9 cellular contexts compared by ENCODE assay signal in genomic region chrX:135112096-135112729, GRCh38. TPM values are rescaled to one million over a fixed set of nuclear protein-coding genes. Genes with fewer than 3 reads are reported as not detected.
DNase-seq lines count a peak whose midpoint lies in the region; ATAC-seq, FAIRE-seq and TF ChIP-seq lines count a peak whose summit lies in the region.
"Had no signal": no experiment of that assay in that cellular context is flagged by ENCODE, and none has a peak within 500 bp of the region (broad histone marks: within the 10 kb centered on the region; RNA-seq: fewer than 3 reads in every experiment).

No MANE protein-coding gene starts in this region.

- peaks cover 15% of the 10 kb centered on the region for H3K27me3 Mint-ChIP-seq in activated CD4-positive, alpha-beta T cell treated with anti-CD3 and anti-CD28 coated beads for 36 hours

- H3K79me2 ChIP-seq in K562 (ENCODE audit: control insufficient read depth, insufficient read depth, low read length) = no peaks in the 10 kb centered on the region

- in situ Hi-C loops in K562 (cut with MboI) = loop anchor here (25.0 kb wide), 1 partner anchor 100 kb away; no protein-coding TSS in a partner anchor

- DNase-seq in activated CD4-positive, alpha-beta T cell treated with anti-CD3 and anti-CD28 coated beads for 36 hours = peak; percentile 42
- DNase-seq in activated CD4-positive, alpha-beta T cell treated with anti-CD3 and anti-CD28 coated beads for 1 hour = no peak
- peak; percentile 3 for DNase-seq in HCEC 1CT
- peak; percentile 22 for DNase-seq in RPMI8226
- peak in 3 of 4 experiments; percentile 10 to 41 (median 22) for DNase-seq in K562 (ENCODE audit: extremely low read depth in 1 of 4, low spot score in 3 of 4)
- peak; percentile 32 for DNase-seq in medulla oblongata (ENCODE audit: extremely low spot score)

- peak; percentile 65 to 72 (median 71) for TF ChIP-seq CTCF in K562 (IDR thresholded peaks at IDR 0.05 in 2 of 3, conservative IDR thresholded peaks at IDR 0.05 in 1 of 3; ENCODE audit: insufficient read depth in 2 of 3, low read depth in 1 of 3, low read length in 3 of 3)

- H3K9me1 ChIP-seq in K562 (ENCODE audit: control insufficient read depth, insufficient read depth, low read length) = no peaks in the 10 kb centered on the region

- H2AFZ ChIP-seq in K562 (ENCODE audit: low read depth, low read length) = peak overlapping the region; percentile 39; the same call in 1 of the 2 replicates

- ATAC-seq in activated CD4-positive, alpha-beta T cell treated with anti-CD3 and anti-CD28 coated beads for 36 hours = peak; percentile 54
- ATAC-seq in K562 = peak; percentile 84
- no peak for ATAC-seq in HG03095 (IDR thresholded peaks at IDR 0.05; ENCODE audit: unreplicated experiment)
- no peak for ATAC-seq in HG03460 (IDR thresholded peaks at IDR 0.05; ENCODE audit: unreplicated experiment)

- no peak overlapping the region for H3K27ac ChIP-seq in K562 (ENCODE audit: extremely low read depth, low read depth, low read length)

- no peaks in the 10 kb centered on the region for H3K36me3 Mint-ChIP-seq in activated CD4-positive, alpha-beta T cell treated with anti-CD3 and anti-CD28 coated beads for 36 hours (ENCODE audit: low read depth)

- intact Hi-C loops in activated CD4-positive, alpha-beta T cell treated with anti-CD3 and anti-CD28 coated beads for 36 hours (cut with DNase I, micrococcal nuclease) = no loop called here
- intact Hi-C loops in K562 (cut with micrococcal nuclease) = no loop called here

- BruUV-seq in K562 (replicated peaks; lab: Mats Ljungman, UMichigan) = no TSS peak

- H3K9me3 ChIP-seq in K562 (replicated peaks; ENCODE audit: control insufficient read depth, insufficient read depth, low read depth, low read length) = no peaks in the 10 kb centered on the region

- H3K4me1 ChIP-seq in K562 (replicated peaks in 1 of 2; ENCODE audit: control insufficient read depth in 2 of 2, insufficient read depth in 2 of 2, low read length in 2 of 2) = no peaks in the 10 kb centered on the region

- no peaks in the 10 kb centered on the region for H3K4me1 Mint-ChIP-seq in activated CD4-positive, alpha-beta T cell treated with anti-CD3 and anti-CD28 coated beads for 36 hours

- H3K27me3 ChIP-seq in K562 (ENCODE audit: control insufficient read depth in 2 of 2, insufficient read depth in 2 of 2, low read length in 2 of 2) = no peaks in the 10 kb centered on the region

- no peaks in the 10 kb centered on the region for H3K9me3 Mint-ChIP-seq in activated CD4-positive, alpha-beta T cell treated with anti-CD3 and anti-CD28 coated beads for 36 hours (ENCODE audit: low read depth)
- H3K9me3 Mint-ChIP-seq: dendritic cell treated with granulocyte-macrophage colony-stimulating factor and Interleukin-4, amounts not matched to agents 40 ng/mL and 50 ng/mL, for 4 days had no signal

- H3K4me3 ChIP-seq in K562 = no peak overlapping the region

- CTCF ChIA-PET in activated CD4-positive, alpha-beta T cell treated with anti-CD3 and anti-CD28 coated beads for 36 hours (lab: Charles Lee) = interaction anchor here (0.6 to 1.3 kb wide), 9 partner anchors 9 to 522 kb away, joined by 3 to 6 read pairs (median 3); no protein-coding TSS in a partner anchor
- CTCF ChIA-PET in K562 (lab: Yijun Ruan, JAX; ENCODE audit: low intra/inter-chr PET ratio) = no interaction called here

- POLR2A ChIA-PET in activated CD4-positive, alpha-beta T cell treated with anti-CD3 and anti-CD28 coated beads for 36 hours (lab: Charles Lee) = no interaction called here
- POLR2A ChIA-PET in K562 (lab: Yijun Ruan, JAX) = interaction anchor here (0.7 to 0.9 kb wide), 2 partner anchors 31 to 112 kb away, joined by 3 to 4 read pairs; no protein-coding TSS in a partner anchor

- H3K36me3 ChIP-seq in K562 (ENCODE audit: control insufficient read depth, insufficient read depth, low read length) = no peaks in the 10 kb centered on the region

- 0% methylated on average over 4 of the region's 5 CpGs for WGBS in K562 (ENCODE audit: insufficient coverage, low coverage, missing lambda C conversion rate)

- no peak overlapping the region for H3K9ac ChIP-seq in K562 (ENCODE audit: insufficient read depth in 1 of 2, low read depth in 2 of 2, low read length in 2 of 2)

- peak in 1 of 2 experiments; percentile 58; a peak in 2 of 4 replicates for TF ChIP-seq RAD21 in K562 (CRISPR knock-in tag; conservative IDR thresholded peaks at IDR 0.05 in 1 of 2, IDR thresholded peaks at IDR 0.05 in 1 of 2)

- TF ChIP-seq EP300 in K562 (IDR thresholded peaks at IDR 0.05; ENCODE audit: low read length) = no peak

- FAIRE-seq in K562 (lab: Jason Lieb, UNC) = peak; percentile 84

- H4K20me1 ChIP-seq in K562 (replicated peaks; ENCODE audit: control insufficient read depth, insufficient read depth, low read length) = no peaks in the 10 kb centered on the region

- TF ChIP-seq POLR2A in K562 (conservative IDR thresholded peaks at IDR 0.05) = no peak

- no peak overlapping the region for H3K4me3 Mint-ChIP-seq in activated CD4-positive, alpha-beta T cell treated with anti-CD3 and anti-CD28 coated beads for 36 hours
- H3K4me3 Mint-ChIP-seq: dendritic cell treated with granulocyte-macrophage colony-stimulating factor and Interleukin-4, amounts not matched to agents 40 ng/mL and 50 ng/mL, for 4 days had no signal

- no peak overlapping the region for H3K4me2 ChIP-seq in K562 (ENCODE audit: insufficient read depth, low read length)

- no peak overlapping the region for H3K27ac Mint-ChIP-seq in activated CD4-positive, alpha-beta T cell treated with anti-CD3 and anti-CD28 coated beads for 36 hours
- H3K27ac Mint-ChIP-seq: dendritic cell treated with granulocyte-macrophage colony-stimulating factor and Interleukin-4, amounts not matched to agents 40 ng/mL and 50 ng/mL, for 4 days had no signal

RNA-seq across cellular contexts. Expression of gene ETDB, which starts 8.1 kb away (rescaled TPM):
- not detected for total RNA-seq in activated CD4-positive, alpha-beta T cell treated with anti-CD3 and anti-CD28 coated beads for 36 hours
- not detected in 2 replicates for total RNA-seq in K562 (2011; cell fraction: chromatin; rRNA removed; ENCODE audit: low replicate concordance)
- not detected in 2 replicates for total RNA-seq in K562 (2011; cell fraction: nucleolus; rRNA removed)
- not detected in 2 replicates for total RNA-seq in K562 (2011; cell fraction: nucleoplasm; rRNA removed)
- total RNA-seq in K562 (2014; rRNA removed) (not detected in 2 replicates), K562 (2014; rRNA removed; fragmentation: Illumina TruSeq; extraction: Trizol) (not detected in 2 replicates), K562 (2015; rRNA removed; fragmentation: Illumina TruSeq; extraction: Trizol) (not detected in 2 replicates), K562 (2021) (not detected in 2 replicates)
- polyA plus RNA-seq in K562 (2011; rRNA removed) (not detected in 2 replicates), K562 (2014; fragmentation: Illumina TruSeq; extraction: Trizol) (not detected in 2 replicates), K562 (2014; fragmentation: Nextera tagmentation; extraction: Ambion mirVana) (not detected), K562 (2014; rRNA removed) (not detected in 2 replicates)
- not detected in 2 replicates for polyA plus RNA-seq in K562 (2011; cell fraction: cytosol; rRNA removed)
- polyA plus RNA-seq in K562 (2011; cell fraction: nucleus; rRNA removed) = not detected in 2 replicates
- polyA plus RNA-seq in K562 (2012) = not detected in 2 replicates
- not detected in 2 replicates for polyA minus RNA-seq in K562 (2011; rRNA and poly(A)+ RNA removed)
- polyA minus RNA-seq in K562 (2011; cell fraction: cytosol; rRNA and poly(A)+ RNA removed) = not detected in 2 replicates
- polyA minus RNA-seq in K562 (2011; cell fraction: nucleus; rRNA and poly(A)+ RNA removed) = not detected in 2 replicates

RNA-seq across cellular contexts. Expression of gene SMIM10L2B, which starts 13.7 kb away (rescaled TPM):
- under 1 TPM; 0.14 to 0.23 TPM for total RNA-seq in activated CD4-positive, alpha-beta T cell treated with anti-CD3 and anti-CD28 coated beads for 36 hours
- 0.86 and 1.6 TPM in 2 replicates for total RNA-seq in K562 (2011; cell fraction: chromatin; rRNA removed; ENCODE audit: low replicate concordance)
- total RNA-seq in K562 (2011; cell fraction: nucleolus; rRNA removed) = 2.2 TPM in 2 replicates
- total RNA-seq in K562 (2011; cell fraction: nucleoplasm; rRNA removed) = 1.5 and 1.6 TPM in 2 replicates
- total RNA-seq in K562 (2014; rRNA removed) (0.16 and 0.64 TPM in 2 replicates), K562 (2014; rRNA removed; fragmentation: Illumina TruSeq; extraction: Trizol) (0.13 and 0.18 TPM in 2 replicates), K562 (2015; rRNA removed; fragmentation: Illumina TruSeq; extraction: Trizol) (0.18 and 0.19 TPM in 2 replicates), K562 (2021) (0.22 and 0.47 TPM in 2 replicates)
- polyA plus RNA-seq in K562 (2011; rRNA removed) (0.04 and 0.11 TPM in 2 replicates), K562 (2014; fragmentation: Illumina TruSeq; extraction: Trizol) (0.27 and 0.30 TPM in 2 replicates), K562 (2014; fragmentation: Nextera tagmentation; extraction: Ambion mirVana) (under 1 TPM in 1 of 2 experiments, not detected in 1; 0.03 TPM), K562 (2014; rRNA removed) (0.20 and 0.38 TPM in 2 replicates)
- polyA plus RNA-seq in K562 (2011; cell fraction: cytosol; rRNA removed) = 0.07 and 0.09 TPM in 2 replicates
- 0.32 and 0.44 TPM in 2 replicates for polyA plus RNA-seq in K562 (2011; cell fraction: nucleus; rRNA removed)
- 0.12 and 0.22 TPM in 2 replicates for polyA plus RNA-seq in K562 (2012)
- polyA minus RNA-seq in K562 (2011; rRNA and poly(A)+ RNA removed) = 0.42 and 0.45 TPM in 2 replicates
- polyA minus RNA-seq in K562 (2011; cell fraction: cytosol; rRNA and poly(A)+ RNA removed) = not detected in 2 replicates
- 1.6 and 3.1 TPM in 2 replicates for polyA minus RNA-seq in K562 (2011; cell fraction: nucleus; rRNA and poly(A)+ RNA removed)

RNA-seq across cellular contexts. Expression of gene CT55, which starts 59.0 kb away (rescaled TPM):
- total RNA-seq in activated CD4-positive, alpha-beta T cell treated with anti-CD3 and anti-CD28 coated beads for 36 hours = not detected
- total RNA-seq in K562 (2011; cell fraction: chromatin; rRNA removed; ENCODE audit: low replicate concordance) = 40.5 and 50.9 TPM in 2 replicates
- total RNA-seq in K562 (2011; cell fraction: nucleolus; rRNA removed) = 48.9 and 50.3 TPM in 2 replicates
- total RNA-seq in K562 (2011; cell fraction: nucleoplasm; rRNA removed) = 55.7 and 58.1 TPM in 2 replicates
- total RNA-seq in K562 (2014; rRNA removed) (65.5 and 66.5 TPM in 2 replicates), K562 (2014; rRNA removed; fragmentation: Illumina TruSeq; extraction: Trizol) (73.2 and 75.8 TPM in 2 replicates), K562 (2015; rRNA removed; fragmentation: Illumina TruSeq; extraction: Trizol) (72.9 and 79.0 TPM in 2 replicates), K562 (2021) (50.9 and 52.8 TPM in 2 replicates)
- polyA plus RNA-seq in K562 (2011; rRNA removed) (23.1 and 48.5 TPM in 2 replicates), K562 (2014; fragmentation: Illumina TruSeq; extraction: Trizol) (58.5 and 68.5 TPM in 2 replicates), K562 (2014; fragmentation: Nextera tagmentation; extraction: Ambion mirVana) (10 to 100 TPM; 77.8 to 98.9 TPM), K562 (2014; rRNA removed) (73.8 and 82.3 TPM in 2 replicates)
- 18.9 TPM in 2 replicates for polyA plus RNA-seq in K562 (2011; cell fraction: cytosol; rRNA removed)
- polyA plus RNA-seq in K562 (2011; cell fraction: nucleus; rRNA removed) = 16.8 and 17.3 TPM in 2 replicates
- 44.2 and 50.5 TPM in 2 replicates for polyA plus RNA-seq in K562 (2012)
- polyA minus RNA-seq in K562 (2011; rRNA and poly(A)+ RNA removed) = 32.4 and 62.8 TPM in 2 replicates
- 8.8 and 18.2 TPM in 2 replicates for polyA minus RNA-seq in K562 (2011; cell fraction: cytosol; rRNA and poly(A)+ RNA removed)
- 10.8 and 12.7 TPM in 2 replicates for polyA minus RNA-seq in K562 (2011; cell fraction: nucleus; rRNA and poly(A)+ RNA removed)

Comparison
In these comparisons a context has a peak if more than half of its experiments do, and no peak if none do; other contexts are left out.
1. ATAC-seq: peak in activated CD4-positive, alpha-beta T cell treated with anti-CD3 and anti-CD28 coated beads for 36 hours (single experiment) and K562 (single experiment); none in HG03095 (single experiment) and HG03460 (single experiment).
2. RNA of gene CT55, which starts 59.0 kb away (total RNA-seq): 40.5 to 79.0 TPM in K562; not detected in activated CD4-positive, alpha-beta T cell treated with anti-CD3 and anti-CD28 coated beads for 36 hours; every median in the first group is over 10 times any median in the second.